32 cellular contexts compared by ENCODE assay signal in genomic region chr6:144179817-144180216, GRCh38. TPM values are rescaled to one million over a fixed set of nuclear protein-coding genes. Genes with fewer than 3 reads are reported as not detected.
DNase-seq lines count a peak whose midpoint lies in the region; ATAC-seq, FAIRE-seq and TF ChIP-seq lines count a peak whose summit lies in the region.
"Had no signal": no experiment of that assay in that cellular context is flagged by ENCODE, and none has a peak within 500 bp of the region (broad histone marks: within the 10 kb centered on the region; RNA-seq: fewer than 3 reads in every experiment).

No MANE protein-coding gene starts in this region.

- H3K4me1 ChIP-seq in GM12878 (ENCODE audit: control insufficient read depth, insufficient read depth, low read length) (peaks cover 22% of the 10 kb centered on the region), hepatocyte (ENCODE audit: insufficient read depth) (no peaks in the 10 kb centered on the region)
- H3K4me1 ChIP-seq: BLaER1, breast epithelium, HAP-1, parathyroid adenoma, SJSA1 had no signal

- FAIRE-seq in GM12878 (lab: Jason Lieb, UNC) (no peak), H54 (lab: Jason Lieb, UNC) (no peak)
- FAIRE-seq: colon, small intestine had no signal

- TF ChIP-seq POLR2A in GM12878 (IDR thresholded peaks at IDR 0.05; ENCODE audit: low read depth, low read length) (no peak), H54 (IDR thresholded peaks at IDR 0.05; ENCODE audit: low read depth, low read length) (no peak)

- no peaks in the 10 kb centered on the region for H3K27me3 Mint-ChIP-seq in stimulated activated naive CD8-positive, alpha-beta T cell treated with anti-CD3 and anti-CD28 coated beads, Interleukin-15, amount 100 ng/mL, for 72 hours
- no peaks in the 10 kb centered on the region for H3K27me3 Mint-ChIP-seq in stimulated activated naive B cell treated with anti-CD40 and anti-IgM and Interleukin-4, amounts not matched to agents 10 μg/mL and 1 μg/mL and 100 μg/mL, for 72 hours
- H3K27me3 Mint-ChIP-seq: T-cell had no signal

- no peaks in the 10 kb centered on the region for H3K9me2 ChIP-seq in hepatocyte (replicated peaks; ENCODE audit: insufficient read depth)

- H3K27ac Mint-ChIP-seq in stimulated activated naive CD8-positive, alpha-beta T cell treated with anti-CD3 and anti-CD28 coated beads, Interleukin-15, amount 100 ng/mL, for 72 hours, result peak overlapping the region in 1 of 2 donors; percentile 53
- H3K27ac Mint-ChIP-seq in stimulated activated naive B cell treated with anti-CD40 and anti-IgM and Interleukin-4, amounts not matched to agents 10 μg/mL and 1 μg/mL and 100 μg/mL, for 72 hours, result peak overlapping the region; percentile 14
- H3K27ac Mint-ChIP-seq: activated CD8-positive, alpha-beta T cell treated with anti-CD3 and anti-CD28 coated beads, Interleukin-2, amount 10 ng/mL, durations not matched to agents 7 days and 5 days had no signal

- H3K36me3 ChIP-seq in GM12878 (ENCODE audit: control insufficient read depth in 2 of 2, insufficient read depth in 2 of 2, low read length in 1 of 2), result peaks cover 2 to 7% of the 10 kb centered on the region in 2 experiments; a peak in 1 of 4 replicates
- no peaks in the 10 kb centered on the region for H3K36me3 ChIP-seq in hepatocyte (replicated peaks; ENCODE audit: insufficient read depth, low read depth)
- H3K36me3 ChIP-seq: BLaER1, breast epithelium, HAP-1, lower lobe of right lung, SJSA1, upper lobe of left lung had no signal

- H3K27me3 ChIP-seq in HL-60 (ENCODE audit: insufficient read depth, poor library complexity, severe bottlenecking) (no peaks in the 10 kb centered on the region), GM12878 (replicated peaks in 1 of 2; ENCODE audit: control insufficient read depth in 2 of 2, insufficient read depth in 2 of 2, low read length in 1 of 2) (no peaks in the 10 kb centered on the region), hepatocyte (no peaks in the 10 kb centered on the region)
- H3K27me3 ChIP-seq: BLaER1, breast epithelium, SJSA1, upper lobe of left lung had no signal

- TF ChIP-seq EP300 in GM12878 (IDR thresholded peaks at IDR 0.05; ENCODE audit: borderline replicate concordance in 1 of 2, control insufficient read depth in 1 of 2, low read depth in 2 of 2, low read length in 2 of 2), result no peak

- H3K4me2 ChIP-seq in GM12878 (ENCODE audit: control insufficient read depth, insufficient read depth) (peak overlapping the region; percentile 26; the same call in 1 of the 2 replicates), hepatocyte (no peak overlapping the region)
- H3K4me2 ChIP-seq: BLaER1, KMS-11 had no signal

- intact Hi-C loops in GM12878 (cut with micrococcal nuclease; ENCODE audit: unreplicated experiment), result no loop called here

- ATAC-seq in stimulated activated naive CD8-positive, alpha-beta T cell treated with anti-CD3 and anti-CD28 coated beads, Interleukin-15, amount 100 ng/mL, for 72 hours, result peak; percentile 16
- no peak for ATAC-seq in stimulated activated naive CD8-positive, alpha-beta T cell treated with anti-CD3 and anti-CD28 coated beads, Interleukin-15, Interleukin-2, amounts not matched to agents 100 U/mL and 50 U/mL, for 24 hours
- ATAC-seq in GM12878, result peak; percentile 32
- ATAC-seq in stimulated activated naive B cell treated with anti-CD40 and anti-IgM and Interleukin-4, amounts not matched to agents 10 μg/mL and 1 μg/mL and 100 μg/mL, for 72 hours (replicated peaks), result no peak
- ATAC-seq: activated CD8-positive, alpha-beta T cell treated with anti-CD3 and anti-CD28 coated beads, Interleukin-2, amount 10 ng/mL, durations not matched to agents 7 days and 5 days; lower lobe of right lung; T-cell had no signal

- peaks cover 43 to 65% of the 10 kb centered on the region in 2 donors for H3K36me3 Mint-ChIP-seq in stimulated activated naive B cell treated with anti-CD40 and anti-IgM and Interleukin-4, amounts not matched to agents 10 μg/mL and 1 μg/mL and 100 μg/mL, for 72 hours

- TF ChIP-seq CTCF in HL-60 (IDR thresholded peaks at IDR 0.05; ENCODE audit: insufficient read depth, low read length), result no peak
- no peak for TF ChIP-seq CTCF in GM12878 (IDR thresholded peaks at IDR 0.05 in 2 of 3, conservative IDR thresholded peaks at IDR 0.05 in 1 of 3; ENCODE audit: control insufficient read depth in 2 of 3, extremely low read depth in 1 of 3, insufficient read depth in 1 of 3, low read depth in 3 of 3, low read length in 3 of 3)
- no peak for TF ChIP-seq CTCF in hepatocyte (IDR thresholded peaks at IDR 0.05; ENCODE audit: poor library complexity)

- POLR2A ChIA-PET in GM12878 (lab: Charles Lee), result interaction anchor here (1.1 to 2.4 kb wide), 3 partner anchors 18 to 24 kb away, joined by 4 to 10 read pairs (median 4); no protein-coding TSS in a partner anchor

- H3K27ac ChIP-seq in HL-60 (replicated peaks), result peak overlapping the region; percentile 40
- no peak overlapping the region; the same call in 1 of the 2 replicates for H3K27ac ChIP-seq in GM12878 (ENCODE audit: control insufficient read depth, insufficient read depth)
- no peak overlapping the region for H3K27ac ChIP-seq in hepatocyte
- H3K27ac ChIP-seq: BLaER1, breast epithelium, KMS-11, lower lobe of right lung, parathyroid adenoma, SJSA1, upper lobe of left lung had no signal

- H3K4me3 Mint-ChIP-seq in stimulated activated naive CD8-positive, alpha-beta T cell treated with anti-CD3 and anti-CD28 coated beads, Interleukin-15, amount 100 ng/mL, for 72 hours, result peak overlapping the region in 1 of 2 donors; percentile 30
- peak overlapping the region in 1 of 2 donors; percentile 2 for H3K4me3 Mint-ChIP-seq in stimulated activated naive B cell treated with anti-CD40 and anti-IgM and Interleukin-4, amounts not matched to agents 10 μg/mL and 1 μg/mL and 100 μg/mL, for 72 hours
- H3K4me3 Mint-ChIP-seq: activated CD8-positive, alpha-beta T cell treated with anti-CD3 and anti-CD28 coated beads, Interleukin-2, amount 10 ng/mL, durations not matched to agents 7 days and 5 days; neural crest cell had no signal

- in situ Hi-C loops in GM12878 (cut with MboI), result no loop called here

- H3K79me2 ChIP-seq in GM12878 (ENCODE audit: control insufficient read depth, insufficient read depth, low read length), result peaks cover 23% of the 10 kb centered on the region
- no peaks in the 10 kb centered on the region for H3K79me2 ChIP-seq in hepatocyte
- H3K79me2 ChIP-seq: parathyroid adenoma had no signal

- peaks cover 0 to 4% of the 10 kb centered on the region in 2 donors for H3K9me3 Mint-ChIP-seq in stimulated activated naive CD8-positive, alpha-beta T cell treated with anti-CD3 and anti-CD28 coated beads, Interleukin-15, amount 100 ng/mL, for 72 hours
- peaks cover 7 to 10% of the 10 kb centered on the region in 2 donors for H3K9me3 Mint-ChIP-seq in stimulated activated naive B cell treated with anti-CD40 and anti-IgM and Interleukin-4, amounts not matched to agents 10 μg/mL and 1 μg/mL and 100 μg/mL, for 72 hours

- H3K4me3 ChIP-seq in HL-60 (replicated peaks; ENCODE audit: insufficient read depth, low read length) (no peak overlapping the region), GM12878 (no peak overlapping the region), hepatocyte (no peak overlapping the region)
- H3K4me3 ChIP-seq: BLaER1, breast epithelium, HAP-1, lower lobe of right lung, SJSA1, upper lobe of left lung had no signal

- peaks cover 61% of the 10 kb centered on the region for H3K4me1 Mint-ChIP-seq in stimulated activated naive CD8-positive, alpha-beta T cell treated with anti-CD3 and anti-CD28 coated beads, Interleukin-15, amount 100 ng/mL, for 72 hours
- peaks cover 24 to 37% of the 10 kb centered on the region in 2 donors for H3K4me1 Mint-ChIP-seq in stimulated activated naive B cell treated with anti-CD40 and anti-IgM and Interleukin-4, amounts not matched to agents 10 μg/mL and 1 μg/mL and 100 μg/mL, for 72 hours
- H3K4me1 Mint-ChIP-seq: neural crest cell had no signal

- BruUV-seq in GM12878 (replicated peaks; lab: Mats Ljungman, UMichigan), result no TSS peak

- no peak overlapping the region for H3K9ac ChIP-seq in GM12878 (ENCODE audit: control insufficient read depth, insufficient read depth, low read length)
- H3K9ac ChIP-seq: BLaER1, KMS-11, parathyroid adenoma had no signal

- no peaks in the 10 kb centered on the region for H4K20me1 ChIP-seq in GM12878 (ENCODE audit: control insufficient read depth, insufficient read depth)
- H4K20me1 ChIP-seq in hepatocyte (ENCODE audit: insufficient read depth, poor library complexity, severe bottlenecking), result no peaks in the 10 kb centered on the region
- H4K20me1 ChIP-seq: BLaER1 had no signal

- SMC1A ChIA-PET in GM12878 (lab: Charles Lee; ENCODE audit: uncharacterized antibody, unreplicated experiment), result interaction anchor here (1.3 to 4.0 kb wide), 5 partner anchors 10 to 39 kb away, joined by 3 to 23 read pairs (median 12); no protein-coding TSS in a partner anchor

- no peak overlapping the region for H2AFZ ChIP-seq in GM12878 (ENCODE audit: control insufficient read depth, low read depth, low read length)
- no peak overlapping the region for H2AFZ ChIP-seq in hepatocyte
- H2AFZ ChIP-seq: parathyroid adenoma had no signal

- CTCF ChIA-PET in GM12878 (lab: Yijun Ruan, JAX), result interaction anchor here (1.1 to 3.9 kb wide), 2 partner anchors 25 to 77 kb away, joined by 3 to 17 read pairs; no protein-coding TSS in a partner anchor

- no peak for DNase-seq in stimulated activated naive CD8-positive, alpha-beta T cell treated with anti-CD3 and anti-CD28 coated beads, Interleukin-15, amount 100 ng/mL, for 72 hours
- no peak for DNase-seq in stimulated activated naive CD8-positive, alpha-beta T cell treated with anti-CD3 and anti-CD28 coated beads, Interleukin-15, Interleukin-2, amounts not matched to agents 100 U/mL and 50 U/mL, for 24 hours
- no peak for DNase-seq in HL-60 (ENCODE audit: low read depth in 1 of 2, low spot score in 1 of 2)
- DNase-seq in GM12878 (ENCODE audit: low read depth, low spot score), result no peak
- no peak for DNase-seq in stimulated activated naive B cell treated with anti-CD40 and anti-IgM and Interleukin-4, amounts not matched to agents 10 μg/mL and 1 μg/mL and 100 μg/mL, for 72 hours
- DNase-seq in hepatocyte (ENCODE audit: low spot score), result no peak
- no peak for DNase-seq in H54 (ENCODE audit: insufficient read length, low spot score)
- no peak for DNase-seq in stimulated activated CD4-positive, alpha-beta T cell treated with anti-CD3 and anti-CD28 coated beads, Interleukin-4, amount 100 ng/mL, for 1 hour
- DNase-seq: activated CD4-positive, alpha-beta T cell treated with anti-CD3 and anti-CD28 coated beads for 1 hour; activated CD8-positive, alpha-beta T cell treated with anti-CD3 and anti-CD28 coated beads, Interleukin-2, amount 10 ng/mL, durations not matched to agents 7 days and 5 days; activated naive CD4-positive, alpha-beta T cell treated with Interleukin-2 at 50 U/mL for 16 hours; activated T-cell treated with anti-CD3 and anti-CD28 coated beads, Interleukin-2, amount 50 U/mL, for 1 hour; amygdala; DND-41; effector CD8-positive, alpha-beta T cell; head of caudate nucleus; kidney glomerular epithelial cell; lower lobe of right lung; NCI-H1417 treated with DMSO at 0.1 percent for 48 hours; NCI-H2081; NCI-H226; small intestine; T-cell had no signal

- no peak for TF ChIP-seq RAD21 in GM12878 (IDR thresholded peaks at IDR 0.05; ENCODE audit: insufficient read depth, low read depth, low read length)

- RAD21 ChIA-PET in GM12878 (lab: Charles Lee; ENCODE audit: unreplicated experiment), result interaction anchor here (0.7 to 1.9 kb wide), 4 partner anchors 18 to 77 kb away, joined by 3 to 4 read pairs (median 4); no protein-coding TSS in a partner anchor

- H3K9me3 ChIP-seq in GM12878 (replicated peaks; ENCODE audit: control insufficient read depth, insufficient read depth, low read length) (peaks cover 4% of the 10 kb centered on the region; the same call in 2 of the 3 replicates), hepatocyte (ENCODE audit: low read depth) (no peaks in the 10 kb centered on the region)
- H3K9me3 ChIP-seq: BLaER1, breast epithelium, HAP-1, lower lobe of right lung, SJSA1, upper lobe of left lung had no signal

- 71% methylated on average over 2 of the region's 2 CpGs for WGBS in GM12878 (ENCODE audit: insufficient coverage, insufficient replicate concordance, low lambda C conversion rate, missing lambda C conversion rate)
- 88% methylated on average over 2 of the region's 2 CpGs for WGBS in hepatocyte (ENCODE audit: low lambda C conversion rate, missing lambda C conversion rate)

RNA-seq across cellular contexts. Expression of gene STX11, which starts 29.5 kb away (rescaled TPM):
- total RNA-seq in GM12878 (2013; cell fraction: nucleolus; rRNA removed), result 23.8 and 25.7 TPM in 2 replicates
- total RNA-seq in GM12878 (2014; rRNA removed), result 21.3 and 22.0 TPM in 2 replicates
- 9.2 and 10.1 TPM in 2 replicates for total RNA-seq in GM12878 (2014; rRNA removed; fragmentation: Illumina TruSeq; extraction: Trizol)
- 20.9 and 23.2 TPM in 2 replicates for total RNA-seq in GM12878 (2021)
- 8.4 TPM for polyA plus RNA-seq in GM12878 (2011; ENCODE audit: low read depth)
- 34.2 and 35.3 TPM in 2 replicates for polyA plus RNA-seq in GM12878 (2011; rRNA removed)
- polyA plus RNA-seq in GM12878 (2011; cell fraction: cytosol; rRNA removed), result 34.9 and 44.9 TPM in 2 replicates
- polyA plus RNA-seq in GM12878 (2011; cell fraction: nucleus; rRNA removed), result 25.4 and 30.4 TPM in 2 replicates
- polyA plus RNA-seq in GM12878 (2012), result 14.9 and 16.3 TPM in 2 replicates
- 9.9 and 11.0 TPM in 2 replicates for polyA plus RNA-seq in GM12878 (2014; fragmentation: Illumina TruSeq; extraction: Trizol)
- 1 to 10 TPM in 1 of 2 experiments, under 1 TPM in 1; 0.66 to 2.3 TPM for polyA plus RNA-seq in GM12878 (2014; fragmentation: Nextera tagmentation; extraction: Ambion mirVana)
- 17.8 and 18.2 TPM in 2 replicates for polyA plus RNA-seq in GM12878 (2014; rRNA removed)
- 10 to 100 TPM; 37.7 to 38.1 TPM for polyA plus RNA-seq in GM12878 (2016; fragmentation: Nextera tagmentation; extraction: Ambion mirVana)
- polyA minus RNA-seq in GM12878 (2011; rRNA and poly(A)+ RNA removed), result 34.6 and 59.5 TPM in 2 replicates
- polyA minus RNA-seq in GM12878 (2011; cell fraction: cytosol; rRNA and poly(A)+ RNA removed), result 21.9 and 22.6 TPM in 2 replicates
- polyA minus RNA-seq in GM12878 (2011; cell fraction: nucleus; rRNA and poly(A)+ RNA removed), result 13.5 and 24.3 TPM in 2 replicates
- 0.27 and 1.6 TPM in 2 replicates for total RNA-seq in hepatocyte
- polyA plus RNA-seq in hepatocyte, result 0.48 and 0.84 TPM in 2 replicates
- total RNA-seq: neural crest cell had no signal

Comparison
In these comparisons a context has a peak if more than half of its experiments do, and no peak if none do; other contexts are left out.
1. ATAC-seq: peak in stimulated activated naive CD8-positive, alpha-beta T cell treated with anti-CD3 and anti-CD28 coated beads, Interleukin-15, amount 100 ng/mL, for 72 hours (single experiment) and GM12878 (single experiment); none in stimulated activated naive CD8-positive, alpha-beta T cell treated with anti-CD3 and anti-CD28 coated beads, Interleukin-15, Interleukin-2, amounts not matched to agents 100 U/mL and 50 U/mL, for 24 hours (single experiment) and stimulated activated naive B cell treated with anti-CD40 and anti-IgM and Interleukin-4, amounts not matched to agents 10 μg/mL and 1 μg/mL and 100 μg/mL, for 72 hours (0 of 2).